ENCODE assay signal across 20 cellular contexts in genomic region chr11:699753-700152, GRCh38. TPM values are rescaled to one million over a fixed set of nuclear protein-coding genes. Genes with fewer than 3 reads are reported as not detected.
DNase-seq lines count a peak whose midpoint lies in the region; ATAC-seq and TF ChIP-seq lines count a peak whose summit lies in the region.
"Had no signal": no experiment of that assay in that cellular context is flagged by ENCODE, and none has a peak within 500 bp of the region (broad histone marks: within the 10 kb centered on the region; RNA-seq: fewer than 3 reads in every experiment).

No MANE protein-coding gene starts in this region.

- H3K27me3 ChIP-seq in esophagus squamous epithelium (no peaks in the 10 kb centered on the region), thyroid gland (no peaks in the 10 kb centered on the region), tibial nerve (no peaks in the 10 kb centered on the region)

- no peak for TF ChIP-seq EP300 in tibial nerve (IDR thresholded peaks at IDR 0.05)

- peak overlapping the region; percentile 30 for H3K27ac Mint-ChIP-seq in activated naive CD8-positive, alpha-beta T cell treated with anti-CD3 and anti-CD28 coated beads, Interleukin-2, amount 10 ng/mL, durations not matched to agents 7 days and 5 days
- no peak overlapping the region for H3K27ac Mint-ChIP-seq in activated naive CD8-positive, alpha-beta T cell treated with anti-CD3 and anti-CD28 coated beads, Interleukin-2, amount 50 U/mL, for 24 hours
- no peak overlapping the region for H3K27ac Mint-ChIP-seq in glutamatergic neuron (ENCODE audit: unreplicated experiment)
- H3K27ac Mint-ChIP-seq: CD8-positive, alpha-beta T cell had no signal

- peaks cover 4% of the 10 kb centered on the region for H3K36me3 Mint-ChIP-seq in activated naive CD8-positive, alpha-beta T cell treated with anti-CD3 and anti-CD28 coated beads, Interleukin-2, amount 10 ng/mL, durations not matched to agents 7 days and 5 days
- H3K36me3 Mint-ChIP-seq in activated naive CD8-positive, alpha-beta T cell treated with anti-CD3 and anti-CD28 coated beads, Interleukin-2, amount 50 U/mL, for 24 hours (ENCODE audit: low read depth): peaks cover 2% of the 10 kb centered on the region
- no peaks in the 10 kb centered on the region for H3K36me3 Mint-ChIP-seq in glutamatergic neuron (ENCODE audit: unreplicated experiment)
- H3K36me3 Mint-ChIP-seq: IgD-negative memory B cell had no signal

- 88 to 100% methylated on average over 1 of the region's 1 CpG for WGBS in esophagus squamous epithelium, 2 donors
- 73 to 83% methylated on average over 1 of the region's 1 CpG for WGBS in thyroid gland, 2 donors
- 81 to 88% methylated on average over 1 of the region's 1 CpG for WGBS in tibial nerve, 2 donors

- POLR2A ChIA-PET in activated naive CD8-positive, alpha-beta T cell treated with anti-CD3 and anti-CD28 coated beads, Interleukin-2, amount 10 ng/mL, durations not matched to agents 7 days and 5 days (lab: Charles Lee): no interaction called here
- POLR2A ChIA-PET in RWPE1 (lab: Yijun Ruan, JAX; ENCODE audit: low non-redundant PET): no interaction called here

- TF ChIP-seq POLR2A in esophagus squamous epithelium (IDR thresholded peaks at IDR 0.05): no peak
- no peak for TF ChIP-seq POLR2A in thyroid gland (IDR thresholded peaks at IDR 0.05)
- no peak for TF ChIP-seq POLR2A in tibial nerve (IDR thresholded peaks at IDR 0.05)

- CTCF ChIA-PET in RWPE1 (lab: Yijun Ruan, JAX): interaction anchor here (0.7 kb wide), 1 partner anchor 1433 kb away, joined by 3 read pairs; no protein-coding TSS in a partner anchor

- H3K27me3 Mint-ChIP-seq in activated naive CD8-positive, alpha-beta T cell treated with anti-CD3 and anti-CD28 coated beads, Interleukin-2, amount 10 ng/mL, durations not matched to agents 7 days and 5 days: no peaks in the 10 kb centered on the region
- no peaks in the 10 kb centered on the region for H3K27me3 Mint-ChIP-seq in activated naive CD8-positive, alpha-beta T cell treated with anti-CD3 and anti-CD28 coated beads, Interleukin-2, amount 50 U/mL, for 24 hours
- peaks cover 12% of the 10 kb centered on the region for H3K27me3 Mint-ChIP-seq in glutamatergic neuron (ENCODE audit: unreplicated experiment)
- H3K27me3 Mint-ChIP-seq: IgD-negative memory B cell had no signal

- intact Hi-C loops in esophagus squamous epithelium (cut with DNase I): no loop called here
- intact Hi-C loops in thyroid gland (cut with DNase I): no loop called here

- H3K4me1 ChIP-seq in esophagus squamous epithelium (peaks cover 43 to 78% (median 54%) of the 10 kb centered on the region in 3 donors), thyroid gland (peaks cover 22 to 62% of the 10 kb centered on the region in 2 donors), tibial nerve (peaks cover 0 to 57% (median 32%) of the 10 kb centered on the region in 4 donors)

- no peak for TF ChIP-seq CTCF in RWPE1 (conservative IDR thresholded peaks at IDR 0.05; ENCODE audit: low read depth)
- TF ChIP-seq CTCF in esophagus squamous epithelium (IDR thresholded peaks at IDR 0.05): no peak
- no peak for TF ChIP-seq CTCF in thyroid gland (IDR thresholded peaks at IDR 0.05)
- no peak for TF ChIP-seq CTCF in tibial nerve (IDR thresholded peaks at IDR 0.05)
- no peak for TF ChIP-seq CTCF in glutamatergic neuron (IDR thresholded peaks at IDR 0.05; ENCODE audit: partially characterized antibody, unreplicated experiment)

- H3K4me3 Mint-ChIP-seq in activated naive CD8-positive, alpha-beta T cell treated with anti-CD3 and anti-CD28 coated beads, Interleukin-2, amount 10 ng/mL, durations not matched to agents 7 days and 5 days: no peak overlapping the region
- no peak overlapping the region for H3K4me3 Mint-ChIP-seq in activated naive CD8-positive, alpha-beta T cell treated with anti-CD3 and anti-CD28 coated beads, Interleukin-2, amount 50 U/mL, for 24 hours
- H3K4me3 Mint-ChIP-seq in glutamatergic neuron (ENCODE audit: unreplicated experiment): no peak overlapping the region
- H3K4me3 Mint-ChIP-seq: CD8-positive, alpha-beta T cell; H9 had no signal

- no peaks in the 10 kb centered on the region for H3K9me3 Mint-ChIP-seq in activated naive CD8-positive, alpha-beta T cell treated with anti-CD3 and anti-CD28 coated beads, Interleukin-2, amount 10 ng/mL, durations not matched to agents 7 days and 5 days
- H3K9me3 Mint-ChIP-seq in activated naive CD8-positive, alpha-beta T cell treated with anti-CD3 and anti-CD28 coated beads, Interleukin-2, amount 50 U/mL, for 24 hours: no peaks in the 10 kb centered on the region
- H3K9me3 Mint-ChIP-seq in glutamatergic neuron (ENCODE audit: unreplicated experiment): peaks cover 5% of the 10 kb centered on the region
- H3K9me3 Mint-ChIP-seq: CD8-positive, alpha-beta T cell; H9; IgD-negative memory B cell had no signal

- DNase-seq in activated naive CD8-positive, alpha-beta T cell treated with anti-CD3 and anti-CD28 coated beads, Interleukin-2, amount 10 ng/mL, durations not matched to agents 7 days and 5 days: no peak
- DNase-seq in activated naive CD8-positive, alpha-beta T cell treated with anti-CD3 and anti-CD28 coated beads, Interleukin-2, amount 50 U/mL, for 24 hours: no peak
- DNase-seq in RWPE1 (ENCODE audit: low spot score) (no peak), esophagus squamous epithelium (lab: John Stamatoyannopoulos, UW) (no peak), thyroid gland (no peak), tibial nerve (ENCODE audit: low spot score in 2 of 2) (no peak), glutamatergic neuron (no peak), germinal center (ENCODE audit: low spot score) (no peak)
- DNase-seq: Calu3; CD8-positive, alpha-beta T cell; H9; Kasumi-1; NCI-H1092 treated with DMSO at 0.1 percent for 48 hours; NCI-H1694 treated with DMSO at 0.1 percent for 48 hours; NCI-H226; NCI-H524 treated with DMSO at 0.1 percent for 48 hours; SHP77 treated with DMSO at 0.1 percent for 48 hours had no signal

- H3K4me1 Mint-ChIP-seq in activated naive CD8-positive, alpha-beta T cell treated with anti-CD3 and anti-CD28 coated beads, Interleukin-2, amount 10 ng/mL, durations not matched to agents 7 days and 5 days: peaks cover 17% of the 10 kb centered on the region
- peaks cover 23% of the 10 kb centered on the region for H3K4me1 Mint-ChIP-seq in activated naive CD8-positive, alpha-beta T cell treated with anti-CD3 and anti-CD28 coated beads, Interleukin-2, amount 50 U/mL, for 24 hours
- H3K4me1 Mint-ChIP-seq in glutamatergic neuron (ENCODE audit: low read depth, unreplicated experiment): peaks cover 17% of the 10 kb centered on the region

- H3K27ac ChIP-seq in RWPE1: peak overlapping the region; percentile 97
- peak overlapping the region; percentile 18 to 100 (median 70) for H3K27ac ChIP-seq in esophagus squamous epithelium
- H3K27ac ChIP-seq in thyroid gland: peak overlapping the region in 2 of 3 donors; percentile 48 to 100
- H3K27ac ChIP-seq in tibial nerve: no peak overlapping the region
- H3K27ac ChIP-seq: HL-60 had no signal

- no peak for ATAC-seq in activated naive CD8-positive, alpha-beta T cell treated with anti-CD3 and anti-CD28 coated beads, Interleukin-2, amount 10 ng/mL, durations not matched to agents 7 days and 5 days (ENCODE audit: low read depth)
- no peak for ATAC-seq in activated naive CD8-positive, alpha-beta T cell treated with anti-CD3 and anti-CD28 coated beads, Interleukin-2, amount 50 U/mL, for 24 hours
- ATAC-seq: CD8-positive, alpha-beta T cell; SK-N-SH treated with all-trans-retinoic acid at 6 μM for 48 hours had no signal

- H3K9me3 ChIP-seq in esophagus squamous epithelium (no peaks in the 10 kb centered on the region), thyroid gland (no peaks in the 10 kb centered on the region), tibial nerve (no peaks in the 10 kb centered on the region)

- H3K36me3 ChIP-seq in esophagus squamous epithelium (peaks cover 0 to 53% (median 0%) of the 10 kb centered on the region in 3 donors), thyroid gland (peaks cover 0 to 3% of the 10 kb centered on the region in 2 donors), tibial nerve (peaks cover 0 to 53% (median 0%) of the 10 kb centered on the region in 3 donors)

- no peak overlapping the region for H3K4me3 ChIP-seq in esophagus squamous epithelium
- H3K4me3 ChIP-seq in thyroid gland (replicated peaks in 1 of 3): no peak overlapping the region
- H3K4me3 ChIP-seq in tibial nerve: no peak overlapping the region

RNA-seq across cellular contexts. Expression of gene TMEM80, which starts 4.1 kb away (rescaled TPM):
- total RNA-seq in activated naive CD8-positive, alpha-beta T cell treated with anti-CD3 and anti-CD28 coated beads, Interleukin-2, amount 10 ng/mL, durations not matched to agents 7 days and 5 days: 10 to 100 TPM; 38.9 to 39.7 TPM
- total RNA-seq in esophagus squamous epithelium: 10 to 100 TPM; 16.1 to 55.3 (median 18.1) TPM
- 100 to 1,000 TPM in 1 of 4 donors, 10 to 100 TPM in 3; 57.3 to 103 (median 67.7) TPM for total RNA-seq in thyroid gland
- 10 to 100 TPM; 15.3 to 43.9 (median 38.1) TPM for total RNA-seq in tibial nerve
- total RNA-seq in glutamatergic neuron (ENCODE audit: unreplicated experiment): 29.7 TPM

RNA-seq across cellular contexts. Expression of gene DEAF1, which starts 4.7 kb away (rescaled TPM):
- total RNA-seq in activated naive CD8-positive, alpha-beta T cell treated with anti-CD3 and anti-CD28 coated beads, Interleukin-2, amount 10 ng/mL, durations not matched to agents 7 days and 5 days: 10 to 100 TPM; 33.1 to 36.0 TPM
- total RNA-seq in esophagus squamous epithelium: 10 to 100 TPM; 18.3 to 45.0 (median 25.4) TPM
- 100 to 1,000 TPM in 1 of 4 donors, 10 to 100 TPM in 3; 61.8 to 103 (median 87.6) TPM for total RNA-seq in thyroid gland
- total RNA-seq in tibial nerve: 10 to 100 TPM; 31.6 to 54.3 (median 41.2) TPM
- total RNA-seq in glutamatergic neuron (ENCODE audit: unreplicated experiment): 51.5 TPM

RNA-seq across cellular contexts. Expression of gene EPS8L2, which starts 6.3 kb away (rescaled TPM):
- 10 to 100 TPM; 19.0 to 24.5 TPM for total RNA-seq in activated naive CD8-positive, alpha-beta T cell treated with anti-CD3 and anti-CD28 coated beads, Interleukin-2, amount 10 ng/mL, durations not matched to agents 7 days and 5 days
- 100 to 1,000 TPM; 163 to 367 (median 238) TPM for total RNA-seq in esophagus squamous epithelium
- total RNA-seq in thyroid gland: 100 to 1,000 TPM; 185 to 259 (median 195) TPM
- total RNA-seq in tibial nerve: 10 to 100 TPM; 29.1 to 48.0 (median 32.7) TPM
- total RNA-seq in glutamatergic neuron (ENCODE audit: unreplicated experiment): 12.7 TPM

RNA-seq across cellular contexts. Expression of gene TALDO1, which starts 47.5 kb away (rescaled TPM):
- 100 to 1,000 TPM; 199 to 206 TPM for total RNA-seq in activated naive CD8-positive, alpha-beta T cell treated with anti-CD3 and anti-CD28 coated beads, Interleukin-2, amount 10 ng/mL, durations not matched to agents 7 days and 5 days
- 100 to 1,000 TPM; 311 to 629 (median 504) TPM for total RNA-seq in esophagus squamous epithelium
- 100 to 1,000 TPM; 300 to 965 (median 558) TPM for total RNA-seq in thyroid gland
- total RNA-seq in tibial nerve: 100 to 1,000 TPM; 203 to 323 (median 241) TPM
- total RNA-seq in glutamatergic neuron (ENCODE audit: unreplicated experiment): 182 TPM

Comparison
In these comparisons a context has a peak if more than half of its experiments do, and no peak if none do; other contexts are left out.
1. H3K27ac ChIP-seq: peak in RWPE1 (single experiment), esophagus squamous epithelium (4 of 4) and thyroid gland (2 of 3); none in tibial nerve (0 of 4).